8 cellular contexts compared by ENCODE assay signal in genomic region chr2:169767243-169767888, GRCh38. TPM values are rescaled to one million over a fixed set of nuclear protein-coding genes. Genes with fewer than 3 reads are reported as not detected.
DNase-seq lines count a peak whose midpoint lies in the region; ATAC-seq and TF ChIP-seq lines count a peak whose summit lies in the region.

No MANE protein-coding gene starts in this region.

- DNase-seq in cardiac muscle cell (ENCODE audit: low read depth in 1 of 2, low spot score in 1 of 2): peak; percentile 50 to 76
- DNase-seq in Right ventricle myocardium inferior (ENCODE audit: missing footprints): no peak
- DNase-seq in NCI-H69 (lab: John Stamatoyannopoulos, UW): peak; percentile 41
- peak; percentile 46 for DNase-seq in activated T-cell treated with anti-CD3 and anti-CD28 coated beads for 1 hour (ENCODE audit: low read depth)
- no peak for DNase-seq in esophagus squamous epithelium (lab: John Stamatoyannopoulos, UW)
- peak; percentile 18 for DNase-seq in nephron progenitor cell
- peak; percentile 69 to 72 for DNase-seq in thyroid gland

- H3K27me3 ChIP-seq in cardiac muscle cell (no peaks in the 10 kb centered on the region), esophagus squamous epithelium (peaks cover 0 to 17% (median 5%) of the 10 kb centered on the region in 4 donors), thyroid gland (no peaks in the 10 kb centered on the region)

- ATAC-seq in Right ventricle myocardium inferior: no peak
- ATAC-seq in GM18868 (IDR thresholded peaks at IDR 0.05; ENCODE audit: unreplicated experiment): no peak

- 14 to 21% methylated on average over 12 of the region's 12 CpGs for WGBS in esophagus squamous epithelium, 2 donors
- WGBS in thyroid gland, 2 donors: 11 to 21% methylated on average over 12 of the region's 12 CpGs

- no peak overlapping the region for H3K27ac Mint-ChIP-seq in nephron progenitor cell

- intact Hi-C loops in Right ventricle myocardium inferior (cut with DNase I) (no loop called here), esophagus squamous epithelium (cut with DNase I) (no loop called here), thyroid gland (cut with DNase I) (no loop called here)

- no peak overlapping the region for H3K27ac ChIP-seq in cardiac muscle cell
- no peak overlapping the region for H3K27ac ChIP-seq in esophagus squamous epithelium
- H3K27ac ChIP-seq in thyroid gland: no peak overlapping the region

- H3K9me3 Mint-ChIP-seq in nephron progenitor cell: peaks cover 9% of the 10 kb centered on the region

- H3K9me3 ChIP-seq in cardiac muscle cell (ENCODE audit: low read depth) (no peaks in the 10 kb centered on the region), esophagus squamous epithelium (no peaks in the 10 kb centered on the region), thyroid gland (no peaks in the 10 kb centered on the region)

- H3K36me3 Mint-ChIP-seq in nephron progenitor cell (ENCODE audit: low read depth): peaks cover 33% of the 10 kb centered on the region

- H3K4me1 ChIP-seq in cardiac muscle cell (ENCODE audit: low read depth) (no peaks in the 10 kb centered on the region), esophagus squamous epithelium (peaks cover 6 to 24% (median 7%) of the 10 kb centered on the region in 3 donors), thyroid gland (no peaks in the 10 kb centered on the region)

- no peaks in the 10 kb centered on the region for H3K27me3 Mint-ChIP-seq in nephron progenitor cell (ENCODE audit: low read depth, poor library complexity)

- TF ChIP-seq CTCF in cardiac muscle cell (IDR thresholded peaks at IDR 0.05; ENCODE audit: low read depth, low read length) (peak; percentile 68), esophagus squamous epithelium (IDR thresholded peaks at IDR 0.05) (peak; percentile 51 to 71 (median 64)), nephron progenitor cell (IDR thresholded peaks at IDR 0.05) (peak; percentile 44), thyroid gland (IDR thresholded peaks at IDR 0.05) (peak; percentile 39 to 76 (median 62))

- no peak overlapping the region for H3K4me3 Mint-ChIP-seq in nephron progenitor cell

- H3K4me3 ChIP-seq in cardiac muscle cell (no peak overlapping the region), esophagus squamous epithelium (no peak overlapping the region), thyroid gland (replicated peaks in 1 of 3) (no peak overlapping the region)

- no peak for TF ChIP-seq POLR2A in esophagus squamous epithelium (IDR thresholded peaks at IDR 0.05)
- TF ChIP-seq POLR2A in thyroid gland (IDR thresholded peaks at IDR 0.05): no peak

- no peaks in the 10 kb centered on the region for H3K4me1 Mint-ChIP-seq in nephron progenitor cell

- H3K36me3 ChIP-seq in cardiac muscle cell (no peaks in the 10 kb centered on the region), esophagus squamous epithelium (no peaks in the 10 kb centered on the region), thyroid gland (no peaks in the 10 kb centered on the region)

RNA-seq across cellular contexts. Expression of gene SSB, which starts 31.3 kb away (rescaled TPM):
- 64.1 and 90.7 TPM in 2 replicates for total RNA-seq in cardiac muscle cell
- 235 and 260 TPM in 2 replicates for polyA plus RNA-seq in cardiac muscle cell
- total RNA-seq in Right ventricle myocardium inferior: 52.7 TPM
- 10 to 100 TPM; 36.2 to 82.6 (median 50.6) TPM for total RNA-seq in esophagus squamous epithelium
- 100 to 1,000 TPM in 2 of 4 donors, 10 to 100 TPM in 2; 58.8 to 157 (median 102) TPM for total RNA-seq in thyroid gland

RNA-seq across cellular contexts. Expression of gene KLHL23, which starts 33.7 kb away (rescaled TPM):
- total RNA-seq in cardiac muscle cell (32.2 and 46.2 TPM in 2 replicates), Right ventricle myocardium inferior (21.6 TPM), esophagus squamous epithelium (10 to 100 TPM in 1 of 4 donors, 1 to 10 TPM in 3; 1.3 to 11.3 (median 4.1) TPM), thyroid gland (10 to 100 TPM in 2 of 4 donors, 1 to 10 TPM in 2; 7.2 to 14.0 (median 10.3) TPM)
- 17.1 and 27.6 TPM in 2 replicates for polyA plus RNA-seq in cardiac muscle cell

RNA-seq across cellular contexts. Expression of gene METTL5, which starts 57.3 kb away (rescaled TPM):
- total RNA-seq in cardiac muscle cell (46.8 and 56.1 TPM in 2 replicates), Right ventricle myocardium inferior (69.8 TPM), esophagus squamous epithelium (10 to 100 TPM; 22.9 to 56.3 (median 44.7) TPM), thyroid gland (10 to 100 TPM; 49.8 to 77.3 (median 57.4) TPM)
- polyA plus RNA-seq in cardiac muscle cell: 124 and 156 TPM in 2 replicates

RNA-seq across cellular contexts. Expression of gene UBR3, which starts 59.9 kb away (rescaled TPM):
- 31.8 and 53.1 TPM in 2 replicates for total RNA-seq in cardiac muscle cell
- 18.7 and 26.1 TPM in 2 replicates for polyA plus RNA-seq in cardiac muscle cell
- 109 TPM for total RNA-seq in Right ventricle myocardium inferior
- 10 to 100 TPM; 26.9 to 56.8 (median 43.2) TPM for total RNA-seq in esophagus squamous epithelium
- 100 to 1,000 TPM; 101 to 192 (median 114) TPM for total RNA-seq in thyroid gland

Comparison
In these comparisons a context has a peak if more than half of its experiments do, and no peak if none do; other contexts are left out.
1. DNase-seq: peak in cardiac muscle cell (2 of 2), NCI-H69 (single experiment), activated T-cell treated with anti-CD3 and anti-CD28 coated beads for 1 hour (single experiment), nephron progenitor cell (single experiment) and thyroid gland (2 of 2); none in Right ventricle myocardium inferior (single experiment) and esophagus squamous epithelium (single experiment).
2. Peak in every context shown above with its lines, with median percentiles within 50 percentile points of each other: CTCF ChIP-seq.